Comparison of ENCODE assay signal across 1 cellular context in the genomic region with DNA sequence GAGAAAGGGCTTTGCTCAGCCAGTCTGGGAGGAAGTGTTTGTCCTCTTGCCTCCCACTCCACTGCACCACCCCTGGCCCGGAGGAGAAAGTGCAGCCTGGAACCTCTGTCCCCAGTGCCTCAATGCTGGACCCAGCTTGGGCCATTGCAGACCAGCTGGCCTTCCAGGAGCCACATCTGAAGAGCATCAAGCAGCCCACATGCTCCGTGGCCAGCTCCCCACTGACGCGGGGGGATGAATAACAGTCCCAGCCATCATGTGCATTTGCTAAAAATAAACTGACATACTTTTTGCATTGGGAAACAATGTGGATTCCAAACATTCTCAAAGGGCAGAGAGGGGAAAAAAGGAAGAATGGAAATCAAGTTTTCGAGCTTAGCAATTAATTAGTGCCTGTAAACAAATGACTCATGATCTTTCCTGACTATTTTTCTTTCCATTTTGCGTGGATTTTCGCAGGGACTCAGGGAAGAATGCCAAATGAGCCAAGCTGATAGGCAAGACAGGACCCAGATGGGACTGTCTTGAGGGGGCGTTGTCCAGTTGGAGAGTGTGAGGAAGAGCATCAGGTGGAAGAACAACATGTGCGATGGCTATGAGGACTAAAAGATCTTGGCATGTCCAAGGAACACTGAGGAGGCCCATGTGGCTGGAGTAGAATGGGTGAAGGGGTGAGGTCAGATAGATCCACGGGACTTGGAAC.
TF ChIP-seq lines count a peak whose summit lies in the region.

No MANE protein-coding gene starts in this region.

TF ChIP-seq in HepG2, 621 proteins besides CTCF, POLR2A, EP300 and RAD21 (continued from another document and continues in another):
- TF ChIP-seq, protein P1, sequence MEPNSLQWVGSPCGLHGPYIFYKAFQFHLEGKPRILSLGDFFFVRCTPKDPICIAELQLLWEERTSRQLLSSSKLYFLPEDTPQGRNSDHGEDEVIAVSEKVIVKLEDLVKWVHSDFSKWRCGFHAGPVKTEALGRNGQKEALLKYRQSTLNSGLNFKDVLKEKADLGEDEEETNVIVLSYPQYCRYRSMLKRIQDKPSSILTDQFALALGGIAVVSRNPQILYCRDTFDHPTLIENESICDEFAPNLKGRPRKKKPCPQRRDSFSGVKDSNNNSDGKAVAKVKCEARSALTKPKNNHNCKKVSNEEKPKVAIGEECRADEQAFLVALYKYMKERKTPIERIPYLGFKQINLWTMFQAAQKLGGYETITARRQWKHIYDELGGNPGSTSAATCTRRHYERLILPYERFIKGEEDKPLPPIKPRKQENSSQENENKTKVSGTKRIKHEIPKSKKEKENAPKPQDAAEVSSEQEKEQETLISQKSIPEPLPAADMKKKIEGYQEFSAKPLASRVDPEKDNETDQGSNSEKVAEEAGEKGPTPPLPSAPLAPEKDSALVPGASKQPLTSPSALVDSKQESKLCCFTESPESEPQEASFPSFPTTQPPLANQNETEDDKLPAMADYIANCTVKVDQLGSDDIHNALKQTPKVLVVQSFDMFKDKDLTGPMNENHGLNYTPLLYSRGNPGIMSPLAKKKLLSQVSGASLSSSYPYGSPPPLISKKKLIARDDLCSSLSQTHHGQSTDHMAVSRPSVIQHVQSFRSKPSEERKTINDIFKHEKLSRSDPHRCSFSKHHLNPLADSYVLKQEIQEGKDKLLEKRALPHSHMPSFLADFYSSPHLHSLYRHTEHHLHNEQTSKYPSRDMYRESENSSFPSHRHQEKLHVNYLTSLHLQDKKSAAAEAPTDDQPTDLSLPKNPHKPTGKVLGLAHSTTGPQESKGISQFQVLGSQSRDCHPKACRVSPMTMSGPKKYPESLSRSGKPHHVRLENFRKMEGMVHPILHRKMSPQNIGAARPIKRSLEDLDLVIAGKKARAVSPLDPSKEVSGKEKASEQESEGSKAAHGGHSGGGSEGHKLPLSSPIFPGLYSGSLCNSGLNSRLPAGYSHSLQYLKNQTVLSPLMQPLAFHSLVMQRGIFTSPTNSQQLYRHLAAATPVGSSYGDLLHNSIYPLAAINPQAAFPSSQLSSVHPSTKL (CRISPR knock-in tag; IDR thresholded peaks at IDR 0.05) = no peak
- no peak for TF ChIP-seq SIN3B (IDR thresholded peaks at IDR 0.05; ENCODE audit: low read length)
- TF ChIP-seq TGIF2 (CRISPR knock-in tag; IDR thresholded peaks at IDR 0.05) = no peak
- no peak for TF ChIP-seq ZNF441 (CRISPR knock-in tag; IDR thresholded peaks at IDR 0.05; ENCODE audit: borderline replicate concordance)
- TF ChIP-seq, protein P2, sequence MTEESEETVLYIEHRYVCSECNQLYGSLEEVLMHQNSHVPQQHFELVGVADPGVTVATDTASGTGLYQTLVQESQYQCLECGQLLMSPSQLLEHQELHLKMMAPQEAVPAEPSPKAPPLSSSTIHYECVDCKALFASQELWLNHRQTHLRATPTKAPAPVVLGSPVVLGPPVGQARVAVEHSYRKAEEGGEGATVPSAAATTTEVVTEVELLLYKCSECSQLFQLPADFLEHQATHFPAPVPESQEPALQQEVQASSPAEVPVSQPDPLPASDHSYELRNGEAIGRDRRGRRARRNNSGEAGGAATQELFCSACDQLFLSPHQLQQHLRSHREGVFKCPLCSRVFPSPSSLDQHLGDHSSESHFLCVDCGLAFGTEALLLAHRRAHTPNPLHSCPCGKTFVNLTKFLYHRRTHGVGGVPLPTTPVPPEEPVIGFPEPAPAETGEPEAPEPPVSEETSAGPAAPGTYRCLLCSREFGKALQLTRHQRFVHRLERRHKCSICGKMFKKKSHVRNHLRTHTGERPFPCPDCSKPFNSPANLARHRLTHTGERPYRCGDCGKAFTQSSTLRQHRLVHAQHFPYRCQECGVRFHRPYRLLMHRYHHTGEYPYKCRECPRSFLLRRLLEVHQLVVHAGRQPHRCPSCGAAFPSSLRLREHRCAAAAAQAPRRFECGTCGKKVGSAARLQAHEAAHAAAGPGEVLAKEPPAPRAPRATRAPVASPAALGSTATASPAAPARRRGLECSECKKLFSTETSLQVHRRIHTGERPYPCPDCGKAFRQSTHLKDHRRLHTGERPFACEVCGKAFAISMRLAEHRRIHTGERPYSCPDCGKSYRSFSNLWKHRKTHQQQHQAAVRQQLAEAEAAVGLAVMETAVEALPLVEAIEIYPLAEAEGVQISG (CRISPR knock-in tag; IDR thresholded peaks at IDR 0.05) = peak; percentile 98
- TF ChIP-seq, protein P3, sequence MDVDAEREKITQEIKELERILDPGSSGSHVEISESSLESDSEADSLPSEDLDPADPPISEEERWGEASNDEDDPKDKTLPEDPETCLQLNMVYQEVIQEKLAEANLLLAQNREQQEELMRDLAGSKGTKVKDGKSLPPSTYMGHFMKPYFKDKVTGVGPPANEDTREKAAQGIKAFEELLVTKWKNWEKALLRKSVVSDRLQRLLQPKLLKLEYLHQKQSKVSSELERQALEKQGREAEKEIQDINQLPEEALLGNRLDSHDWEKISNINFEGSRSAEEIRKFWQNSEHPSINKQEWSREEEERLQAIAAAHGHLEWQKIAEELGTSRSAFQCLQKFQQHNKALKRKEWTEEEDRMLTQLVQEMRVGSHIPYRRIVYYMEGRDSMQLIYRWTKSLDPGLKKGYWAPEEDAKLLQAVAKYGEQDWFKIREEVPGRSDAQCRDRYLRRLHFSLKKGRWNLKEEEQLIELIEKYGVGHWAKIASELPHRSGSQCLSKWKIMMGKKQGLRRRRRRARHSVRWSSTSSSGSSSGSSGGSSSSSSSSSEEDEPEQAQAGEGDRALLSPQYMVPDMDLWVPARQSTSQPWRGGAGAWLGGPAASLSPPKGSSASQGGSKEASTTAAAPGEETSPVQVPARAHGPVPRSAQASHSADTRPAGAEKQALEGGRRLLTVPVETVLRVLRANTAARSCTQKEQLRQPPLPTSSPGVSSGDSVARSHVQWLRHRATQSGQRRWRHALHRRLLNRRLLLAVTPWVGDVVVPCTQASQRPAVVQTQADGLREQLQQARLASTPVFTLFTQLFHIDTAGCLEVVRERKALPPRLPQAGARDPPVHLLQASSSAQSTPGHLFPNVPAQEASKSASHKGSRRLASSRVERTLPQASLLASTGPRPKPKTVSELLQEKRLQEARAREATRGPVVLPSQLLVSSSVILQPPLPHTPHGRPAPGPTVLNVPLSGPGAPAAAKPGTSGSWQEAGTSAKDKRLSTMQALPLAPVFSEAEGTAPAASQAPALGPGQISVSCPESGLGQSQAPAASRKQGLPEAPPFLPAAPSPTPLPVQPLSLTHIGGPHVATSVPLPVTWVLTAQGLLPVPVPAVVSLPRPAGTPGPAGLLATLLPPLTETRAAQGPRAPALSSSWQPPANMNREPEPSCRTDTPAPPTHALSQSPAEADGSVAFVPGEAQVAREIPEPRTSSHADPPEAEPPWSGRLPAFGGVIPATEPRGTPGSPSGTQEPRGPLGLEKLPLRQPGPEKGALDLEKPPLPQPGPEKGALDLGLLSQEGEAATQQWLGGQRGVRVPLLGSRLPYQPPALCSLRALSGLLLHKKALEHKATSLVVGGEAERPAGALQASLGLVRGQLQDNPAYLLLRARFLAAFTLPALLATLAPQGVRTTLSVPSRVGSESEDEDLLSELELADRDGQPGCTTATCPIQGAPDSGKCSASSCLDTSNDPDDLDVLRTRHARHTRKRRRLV (CRISPR knock-in tag; IDR thresholded peaks at IDR 0.05) = no peak
- no peak for TF ChIP-seq ZNF20 (CRISPR knock-in tag; IDR thresholded peaks at IDR 0.05)
- TF ChIP-seq, protein P4, sequence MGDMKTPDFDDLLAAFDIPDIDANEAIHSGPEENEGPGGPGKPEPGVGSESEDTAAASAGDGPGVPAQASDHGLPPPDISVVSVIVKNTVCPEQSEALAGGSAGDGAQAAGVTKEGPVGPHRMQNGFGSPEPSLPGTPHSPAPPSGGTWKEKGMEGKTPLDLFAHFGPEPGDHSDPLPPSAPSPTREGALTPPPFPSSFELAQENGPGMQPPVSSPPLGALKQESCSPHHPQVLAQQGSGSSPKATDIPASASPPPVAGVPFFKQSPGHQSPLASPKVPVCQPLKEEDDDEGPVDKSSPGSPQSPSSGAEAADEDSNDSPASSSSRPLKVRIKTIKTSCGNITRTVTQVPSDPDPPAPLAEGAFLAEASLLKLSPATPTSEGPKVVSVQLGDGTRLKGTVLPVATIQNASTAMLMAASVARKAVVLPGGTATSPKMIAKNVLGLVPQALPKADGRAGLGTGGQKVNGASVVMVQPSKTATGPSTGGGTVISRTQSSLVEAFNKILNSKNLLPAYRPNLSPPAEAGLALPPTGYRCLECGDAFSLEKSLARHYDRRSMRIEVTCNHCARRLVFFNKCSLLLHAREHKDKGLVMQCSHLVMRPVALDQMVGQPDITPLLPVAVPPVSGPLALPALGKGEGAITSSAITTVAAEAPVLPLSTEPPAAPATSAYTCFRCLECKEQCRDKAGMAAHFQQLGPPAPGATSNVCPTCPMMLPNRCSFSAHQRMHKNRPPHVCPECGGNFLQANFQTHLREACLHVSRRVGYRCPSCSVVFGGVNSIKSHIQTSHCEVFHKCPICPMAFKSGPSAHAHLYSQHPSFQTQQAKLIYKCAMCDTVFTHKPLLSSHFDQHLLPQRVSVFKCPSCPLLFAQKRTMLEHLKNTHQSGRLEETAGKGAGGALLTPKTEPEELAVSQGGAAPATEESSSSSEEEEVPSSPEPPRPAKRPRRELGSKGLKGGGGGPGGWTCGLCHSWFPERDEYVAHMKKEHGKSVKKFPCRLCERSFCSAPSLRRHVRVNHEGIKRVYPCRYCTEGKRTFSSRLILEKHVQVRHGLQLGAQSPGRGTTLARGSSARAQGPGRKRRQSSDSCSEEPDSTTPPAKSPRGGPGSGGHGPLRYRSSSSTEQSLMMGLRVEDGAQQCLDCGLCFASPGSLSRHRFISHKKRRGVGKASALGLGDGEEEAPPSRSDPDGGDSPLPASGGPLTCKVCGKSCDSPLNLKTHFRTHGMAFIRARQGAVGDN (CRISPR knock-in tag; IDR thresholded peaks at IDR 0.05) = peak; percentile 28; the same call in 1 of the 2 replicates
- TF ChIP-seq SNAPC2 (CRISPR knock-in tag; IDR thresholded peaks at IDR 0.05) = no peak
- TF ChIP-seq KMT2A (CRISPR knock-in tag; IDR thresholded peaks at IDR 0.05) = no peak
- 0 out of 2 replicates have a peak, but pooled peaks have one; percentile 34 for TF ChIP-seq ZZZ3 (CRISPR knock-in tag; IDR thresholded peaks at IDR 0.05; ENCODE audit: borderline replicate concordance)
- TF ChIP-seq HIVEP1 (CRISPR knock-in tag; IDR thresholded peaks at IDR 0.05) = no peak
- TF ChIP-seq, protein P5, sequence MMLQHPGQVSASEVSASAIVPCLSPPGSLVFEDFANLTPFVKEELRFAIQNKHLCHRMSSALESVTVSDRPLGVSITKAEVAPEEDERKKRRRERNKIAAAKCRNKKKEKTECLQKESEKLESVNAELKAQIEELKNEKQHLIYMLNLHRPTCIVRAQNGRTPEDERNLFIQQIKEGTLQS (CRISPR knock-in tag; IDR thresholded peaks at IDR 0.05) = no peak
- TF ChIP-seq GFI1 (CRISPR knock-in tag; IDR thresholded peaks at IDR 0.05; ENCODE audit: borderline replicate concordance) = no peak
- TF ChIP-seq, protein P6, sequence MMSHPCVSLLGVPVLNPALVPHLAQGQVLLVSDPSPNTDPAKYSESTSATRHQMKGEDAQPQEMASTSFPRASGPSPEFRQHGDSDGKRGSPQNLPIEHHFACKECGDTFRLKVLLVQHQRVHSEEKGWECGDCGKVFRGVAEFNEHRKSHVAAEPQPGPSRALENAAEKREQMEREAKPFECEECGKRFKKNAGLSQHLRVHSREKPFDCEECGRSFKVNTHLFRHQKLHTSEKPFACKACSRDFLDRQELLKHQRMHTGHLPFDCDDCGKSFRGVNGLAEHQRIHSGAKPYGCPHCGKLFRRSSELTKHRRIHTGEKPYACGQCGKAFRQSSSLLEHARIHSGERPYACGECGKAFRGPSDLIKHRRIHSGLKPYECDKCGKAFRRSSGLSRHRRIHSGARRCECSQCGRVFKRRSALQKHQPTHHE (CRISPR knock-in tag; IDR thresholded peaks at IDR 0.05; ENCODE audit: borderline replicate concordance) = no peak
- TF ChIP-seq, protein P7, sequence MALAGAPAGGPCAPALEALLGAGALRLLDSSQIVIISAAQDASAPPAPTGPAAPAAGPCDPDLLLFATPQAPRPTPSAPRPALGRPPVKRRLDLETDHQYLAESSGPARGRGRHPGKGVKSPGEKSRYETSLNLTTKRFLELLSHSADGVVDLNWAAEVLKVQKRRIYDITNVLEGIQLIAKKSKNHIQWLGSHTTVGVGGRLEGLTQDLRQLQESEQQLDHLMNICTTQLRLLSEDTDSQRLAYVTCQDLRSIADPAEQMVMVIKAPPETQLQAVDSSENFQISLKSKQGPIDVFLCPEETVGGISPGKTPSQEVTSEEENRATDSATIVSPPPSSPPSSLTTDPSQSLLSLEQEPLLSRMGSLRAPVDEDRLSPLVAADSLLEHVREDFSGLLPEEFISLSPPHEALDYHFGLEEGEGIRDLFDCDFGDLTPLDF (CRISPR knock-in tag; IDR thresholded peaks at IDR 0.05) = no peak
- TF ChIP-seq SAFB2 (CRISPR knock-in tag; IDR thresholded peaks at IDR 0.05; ENCODE audit: borderline replicate concordance, low read depth) = no peak
- TF ChIP-seq RXRA (CRISPR knock-in tag; IDR thresholded peaks at IDR 0.05) = 0 out of 2 replicates have a peak, but pooled peaks have one; percentile 44
- TF ChIP-seq MIER3 (CRISPR knock-in tag; IDR thresholded peaks at IDR 0.05; ENCODE audit: borderline replicate concordance) = no peak
- TF ChIP-seq RFX5 (IDR thresholded peaks at IDR 0.05; ENCODE audit: low read depth, low read length) = no peak
- TF ChIP-seq HOXA7 (CRISPR knock-in tag; IDR thresholded peaks at IDR 0.05) = no peak
- TF ChIP-seq ZKSCAN1 (IDR thresholded peaks at IDR 0.05; ENCODE audit: low read length) = no peak
- no peak for TF ChIP-seq GABPA (IDR thresholded peaks at IDR 0.05; ENCODE audit: low read depth, low read length)
- peak; percentile 44; the same call in 1 of the 2 replicates for TF ChIP-seq GABPA (CRISPR knock-in tag; IDR thresholded peaks at IDR 0.05; ENCODE audit: low read depth)
- 0 out of 2 replicates have a peak, but pooled peaks have one; percentile 14 for TF ChIP-seq MIER2 (CRISPR knock-in tag; IDR thresholded peaks at IDR 0.05)
- TF ChIP-seq ZNF615 (CRISPR knock-in tag; IDR thresholded peaks at IDR 0.05; ENCODE audit: borderline replicate concordance) = no peak
- TF ChIP-seq, protein P8, sequence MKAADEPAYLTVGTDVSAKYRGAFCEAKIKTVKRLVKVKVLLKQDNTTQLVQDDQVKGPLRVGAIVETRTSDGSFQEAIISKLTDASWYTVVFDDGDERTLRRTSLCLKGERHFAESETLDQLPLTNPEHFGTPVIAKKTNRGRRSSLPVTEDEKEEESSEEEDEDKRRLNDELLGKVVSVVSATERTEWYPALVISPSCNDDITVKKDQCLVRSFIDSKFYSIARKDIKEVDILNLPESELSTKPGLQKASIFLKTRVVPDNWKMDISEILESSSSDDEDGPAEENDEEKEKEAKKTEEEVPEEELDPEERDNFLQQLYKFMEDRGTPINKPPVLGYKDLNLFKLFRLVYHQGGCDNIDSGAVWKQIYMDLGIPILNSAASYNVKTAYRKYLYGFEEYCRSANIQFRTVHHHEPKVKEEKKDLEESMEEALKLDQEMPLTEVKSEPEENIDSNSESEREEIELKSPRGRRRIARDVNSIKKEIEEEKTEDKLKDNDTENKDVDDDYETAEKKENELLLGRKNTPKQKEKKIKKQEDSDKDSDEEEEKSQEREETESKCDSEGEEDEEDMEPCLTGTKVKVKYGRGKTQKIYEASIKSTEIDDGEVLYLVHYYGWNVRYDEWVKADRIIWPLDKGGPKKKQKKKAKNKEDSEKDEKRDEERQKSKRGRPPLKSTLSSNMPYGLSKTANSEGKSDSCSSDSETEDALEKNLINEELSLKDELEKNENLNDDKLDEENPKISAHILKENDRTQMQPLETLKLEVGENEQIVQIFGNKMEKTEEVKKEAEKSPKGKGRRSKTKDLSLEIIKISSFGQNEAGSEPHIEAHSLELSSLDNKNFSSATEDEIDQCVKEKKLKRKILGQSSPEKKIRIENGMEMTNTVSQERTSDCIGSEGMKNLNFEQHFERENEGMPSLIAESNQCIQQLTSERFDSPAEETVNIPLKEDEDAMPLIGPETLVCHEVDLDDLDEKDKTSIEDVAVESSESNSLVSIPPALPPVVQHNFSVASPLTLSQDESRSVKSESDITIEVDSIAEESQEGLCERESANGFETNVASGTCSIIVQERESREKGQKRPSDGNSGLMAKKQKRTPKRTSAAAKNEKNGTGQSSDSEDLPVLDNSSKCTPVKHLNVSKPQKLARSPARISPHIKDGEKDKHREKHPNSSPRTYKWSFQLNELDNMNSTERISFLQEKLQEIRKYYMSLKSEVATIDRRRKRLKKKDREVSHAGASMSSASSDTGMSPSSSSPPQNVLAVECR (CRISPR knock-in tag; IDR thresholded peaks at IDR 0.05; ENCODE audit: borderline replicate concordance) = no peak
- no peak for TF ChIP-seq ZBTB8A (CRISPR knock-in tag; IDR thresholded peaks at IDR 0.05; ENCODE audit: borderline replicate concordance, low read depth)
